In the genomic region with DNA sequence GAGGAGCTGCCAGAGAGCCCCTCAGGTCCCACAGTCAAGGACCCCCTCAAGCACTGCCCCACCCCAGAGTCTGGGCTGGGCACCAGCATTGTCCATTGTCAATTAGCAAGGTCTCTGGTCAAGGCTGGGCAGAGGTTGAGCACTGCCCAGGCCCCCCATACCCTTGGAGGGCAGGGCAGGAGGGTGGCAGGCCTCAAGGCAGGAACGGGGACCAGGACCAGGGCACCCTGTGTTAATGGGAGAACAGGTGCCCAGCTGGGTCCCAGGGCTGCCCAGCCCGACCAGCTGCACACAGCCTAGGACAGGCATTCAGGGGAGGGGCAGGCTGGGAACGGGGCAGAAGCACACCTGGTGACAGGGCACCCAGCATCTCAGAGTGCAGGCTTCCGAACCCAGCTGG, we compare ENCODE assay signal across 1 cellular context.
TF ChIP-seq lines count a peak whose summit lies in the region.

No MANE protein-coding gene starts in this region.

TF ChIP-seq in GM12878, 131 proteins besides CTCF, POLR2A, EP300 and RAD21:
- TF ChIP-seq SIN3A (IDR thresholded peaks at IDR 0.05; ENCODE audit: low read depth, low read length) (no peak), YBX1 (IDR thresholded peaks at IDR 0.05) (no peak), POLR2AphosphoS2 (IDR thresholded peaks at IDR 0.05; ENCODE audit: low read depth, low read length) (no peak), ZNF24 (IDR thresholded peaks at IDR 0.05) (no peak), PAX8 (IDR thresholded peaks at IDR 0.05) (no peak), ZSCAN29 (IDR thresholded peaks at IDR 0.05) (no peak), BCL3 (IDR thresholded peaks at IDR 0.05; ENCODE audit: borderline replicate concordance, insufficient read depth, low read depth, low read length, poor library complexity, severe bottlenecking) (no peak)
